ENCODE assay signal across 18 cellular contexts in genomic region chr2:9982248-9982647, GRCh38. TPM values are rescaled to one million over a fixed set of nuclear protein-coding genes. Genes with fewer than 3 reads are reported as not detected.
DNase-seq lines count a peak whose midpoint lies in the region; ATAC-seq and TF ChIP-seq lines count a peak whose summit lies in the region.
"Had no signal": no experiment of that assay in that cellular context is flagged by ENCODE, and none has a peak within 500 bp of the region (broad histone marks: within the 10 kb centered on the region; RNA-seq: fewer than 3 reads in every experiment).

No MANE protein-coding gene starts in this region.

- H4K20me1 ChIP-seq in PC-3 (ENCODE audit: low read length) = no peaks in the 10 kb centered on the region

- no peaks in the 10 kb centered on the region for H3K79me2 ChIP-seq in PC-3 (ENCODE audit: low read length)

- H3K27ac ChIP-seq in PC-3 (ENCODE audit: low read length) = no peak overlapping the region
- H3K27ac ChIP-seq: neutrophil, RWPE1 had no signal

- TF ChIP-seq CTCF in AG10803 (conservative IDR thresholded peaks at IDR 0.05; ENCODE audit: low read length) (no peak), PC-3 (conservative IDR thresholded peaks at IDR 0.05; ENCODE audit: low read depth, low read length) (no peak)

- ATAC-seq in sciatic nerve = peak; percentile 81
- ATAC-seq in PC-3 = no peak
- ATAC-seq in HG03175 (IDR thresholded peaks at IDR 0.05; ENCODE audit: unreplicated experiment) = no peak
- ATAC-seq in HG03139 (IDR thresholded peaks at IDR 0.05; ENCODE audit: unreplicated experiment) = no peak
- ATAC-seq: activated CD4-positive, alpha-beta T cell treated with anti-CD3 and anti-CD28 coated beads for 36 hours; activated T-cell treated with anti-CD3 and anti-CD28 coated beads, Interleukin-2, amount 50 U/mL, for 4 hours had no signal

- H3K4me3 ChIP-seq in AG10803 (ENCODE audit: low read length) (no peak overlapping the region), PC-3 (ENCODE audit: low read length) (no peak overlapping the region)
- H3K4me3 ChIP-seq: coronary artery had no signal

- CTCF ChIA-PET in PC-3 (lab: Charles Lee) = no interaction called here

- H3K27me3 ChIP-seq in PC-3 (ENCODE audit: low read length) = no peaks in the 10 kb centered on the region

- H3F3A ChIP-seq in PC-3 (ENCODE audit: low read length, unreplicated experiment) = no peaks in the 10 kb centered on the region

- BruUV-seq in PC-3 (replicated peaks; lab: Mats Ljungman, UMichigan) = no TSS peak

- POLR2A ChIA-PET in PC-3 (lab: Charles Lee; ENCODE audit: unreplicated experiment) = no interaction called here

- no peaks in the 10 kb centered on the region for H3K9me2 ChIP-seq in PC-3 (replicated peaks; ENCODE audit: low read length)

- H2AFZ ChIP-seq in PC-3 (ENCODE audit: low read length) = no peak overlapping the region

- H3K36me3 ChIP-seq in PC-3 (ENCODE audit: low read depth, low read length) = no peaks in the 10 kb centered on the region
- H3K36me3 ChIP-seq: neutrophil had no signal

- no peak overlapping the region for H3K4me2 ChIP-seq in PC-3 (ENCODE audit: low read length)

- intact Hi-C loops in sciatic nerve (cut with DNase I) = loop anchor here (10.0 kb wide), 1 partner anchor 73 kb away; no protein-coding TSS in a partner anchor
- intact Hi-C loops in PC-3 (cut with micrococcal nuclease) = no loop called here

- H3K9ac ChIP-seq in PC-3 (ENCODE audit: low read length) = no peak overlapping the region

- 0 out of 2 replicates have a peak, but pooled peaks cover 3% of the 10 kb centered on the region for H3K4me1 ChIP-seq in PC-3 (ENCODE audit: insufficient read depth, low read length)

- no peaks in the 10 kb centered on the region for H3K9me3 ChIP-seq in PC-3 (ENCODE audit: low read length)
- H3K9me3 ChIP-seq: neutrophil had no signal

- peak; percentile 97 for DNase-seq in AG10803 (ENCODE audit: low read depth)
- DNase-seq in M059J (ENCODE audit: low read depth) = peak; percentile 63
- peak; percentile 92 for DNase-seq in fibroblast of gingiva (ENCODE audit: low read depth)
- DNase-seq in sciatic nerve (ENCODE audit: low spot score) = no peak
- DNase-seq in NCI-H2029 (lab: John Stamatoyannopoulos, UW) = no peak
- no peak for DNase-seq in PC-3
- DNase-seq: activated CD4-positive, alpha-beta T cell treated with anti-CD3 and anti-CD28 coated beads for 36 hours; activated T-cell treated with anti-CD3 and anti-CD28 coated beads, Interleukin-2, amount 50 U/mL, for 4 hours; mesendoderm; NCI-H2081; NCI-H82; small intestine; T-helper 2 cell had no signal

RNA-seq across cellular contexts. Expression of gene GRHL1, which starts 30.8 kb away (rescaled TPM):
- 3.2 and 5.7 TPM in 2 replicates for total RNA-seq in M059J (2014; rRNA removed; shearing (Covaris generic))
- 1.5 TPM for total RNA-seq in sciatic nerve
- 9.3 and 10.3 TPM in 2 replicates for total RNA-seq in PC-3 (2014; rRNA removed)

Comparison
In these comparisons a context has a peak if more than half of its experiments do, and no peak if none do; other contexts are left out.
1. DNase-seq: peak in AG10803 (single experiment), M059J (single experiment) and fibroblast of gingiva (single experiment); none in sciatic nerve (single experiment), NCI-H2029 (single experiment) and PC-3 (single experiment).